In the genomic region with DNA sequence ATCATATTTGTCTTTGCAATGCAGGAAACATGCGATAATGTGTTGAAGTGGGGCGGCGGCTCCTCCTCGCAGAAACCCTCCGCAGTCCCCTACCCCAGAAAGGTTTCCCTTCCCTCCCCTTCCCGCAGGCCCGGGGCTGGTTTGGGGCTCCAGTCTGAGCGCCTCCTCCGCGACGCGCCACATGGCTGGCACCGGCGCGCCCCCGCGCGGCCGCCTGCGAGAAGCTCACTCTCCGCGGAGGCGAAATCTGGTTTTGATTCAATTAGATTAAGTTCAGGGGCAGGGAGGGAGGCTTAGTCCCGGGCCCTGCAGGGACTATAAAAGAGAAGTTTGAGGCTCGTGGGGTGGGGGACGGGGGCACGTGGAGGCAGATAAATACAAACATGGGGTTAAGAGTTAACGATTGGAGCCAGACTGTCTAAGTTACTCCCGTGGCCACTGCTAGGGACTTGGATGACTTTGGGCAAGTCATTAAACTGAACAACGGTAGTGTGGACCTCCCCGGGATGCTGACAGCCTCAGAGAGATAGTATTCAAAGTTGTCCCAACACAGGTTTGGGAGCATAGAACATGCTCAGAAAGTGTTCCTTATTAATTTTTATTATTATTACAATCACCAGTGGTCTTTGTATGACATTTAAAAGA, we compare ENCODE assay signal across 8 cellular contexts.
DNase-seq lines count a peak whose midpoint lies in the region; ATAC-seq and TF ChIP-seq lines count a peak whose summit lies in the region.

No MANE protein-coding gene starts in this region.

- peaks cover 17% of the 10 kb centered on the region; the same call in 2 of the 3 replicates for H3K4me1 Mint-ChIP-seq in GM23338

- no peaks in the 10 kb centered on the region for H3K9me3 ChIP-seq in lower lobe of right lung

- intact Hi-C loops in lower lobe of right lung (cut with DNase I): no loop called here

- peak; percentile 88 to 89 for TF ChIP-seq CTCF in GM23338 (conservative IDR thresholded peaks at IDR 0.05; ENCODE audit: low read depth in 2 of 2)
- peak; percentile 72 for TF ChIP-seq CTCF in lower lobe of right lung (IDR thresholded peaks at IDR 0.05)

- H4K20me1 ChIP-seq in GM23338 (replicated peaks; ENCODE audit: insufficient read depth): no peaks in the 10 kb centered on the region

- peak; percentile 96 for ATAC-seq in GM23338
- peak; percentile 83 to 84 for ATAC-seq in lower lobe of right lung
- no peak for ATAC-seq in HG03135 (IDR thresholded peaks at IDR 0.05; ENCODE audit: unreplicated experiment)

- H3K27ac Mint-ChIP-seq in GM23338: no peak overlapping the region

- peak overlapping the region; percentile 97 for H2AFZ ChIP-seq in GM23338

- H3K27ac ChIP-seq in GM23338 (ENCODE audit: low read depth) (no peak overlapping the region), lower lobe of right lung (no peak overlapping the region)

- DNase-seq in EH (ENCODE audit: low read depth) (peak; percentile 64), GM23338 (ENCODE audit: low spot score) (peak; percentile 90), NCI-H1694 treated with DMSO at 0.1 percent for 48 hours (lab: John Stamatoyannopoulos, UW) (peak; percentile 4), dermis microvascular lymphatic vessel endothelial cell (ENCODE audit: low read depth in 2 of 2) (peak; percentile 3 to 24), lower lobe of right lung (peak; percentile 59)
- peak; percentile 32 for DNase-seq in activated CD4-positive, alpha-beta T cell treated with anti-CD3 and anti-CD28 coated beads, Interleukin-2, amount 50 U/mL, for 1 hour
- peak; percentile 4 to 23 (median 18) for DNase-seq in stimulated activated CD4-positive, alpha-beta T cell treated with anti-CD3 and anti-CD28 coated beads, TNF-alpha, amount 100 ng/mL, for 48 hours (ENCODE audit: low read depth in 3 of 3)

- peak overlapping the region; percentile 70; the same call in 1 of the 2 replicates for H3K4me2 ChIP-seq in GM23338

- peaks cover 9% of the 10 kb centered on the region for H3K27me3 Mint-ChIP-seq in GM23338 (ENCODE audit: insufficient read depth, low read depth, poor library complexity)

- H3K27me3 ChIP-seq in GM23338 (ENCODE audit: insufficient read depth) (peaks cover 5% of the 10 kb centered on the region), lower lobe of right lung (ENCODE audit: low read depth) (peaks cover 20% of the 10 kb centered on the region)

- H3K9me2 ChIP-seq in GM23338 (ENCODE audit: insufficient read depth): no peaks in the 10 kb centered on the region

- H3K9me3 Mint-ChIP-seq in GM23338: no peaks in the 10 kb centered on the region; the same call in 2 of the 3 replicates

- no peaks in the 10 kb centered on the region for H3K36me3 Mint-ChIP-seq in GM23338 (ENCODE audit: low read depth)

- H3K4me3 ChIP-seq in GM23338: 0 out of 2 replicates have a peak overlapping the region, but pooled peaks have one; percentile 34
- H3K4me3 ChIP-seq in lower lobe of right lung: no peak overlapping the region

- peaks cover 8% of the 10 kb centered on the region; the same call in 1 of the 2 replicates for H3K4me1 ChIP-seq in GM23338 (ENCODE audit: insufficient read depth)
- H3K4me1 ChIP-seq in lower lobe of right lung: no peaks in the 10 kb centered on the region

- H3K36me3 ChIP-seq in GM23338 (ENCODE audit: insufficient read depth): no peaks in the 10 kb centered on the region
- no peaks in the 10 kb centered on the region for H3K36me3 ChIP-seq in lower lobe of right lung

- peak overlapping the region; percentile 42; the same call in 2 of the 3 replicates for H3K4me3 Mint-ChIP-seq in GM23338

- no peaks in the 10 kb centered on the region for H3F3A ChIP-seq in GM23338 (replicated peaks; ENCODE audit: low read depth)

- H3K79me2 ChIP-seq in GM23338 (replicated peaks; ENCODE audit: insufficient read depth): no peaks in the 10 kb centered on the region

TF ChIP-seq in GM23338, 12 proteins besides CTCF, POLR2A, EP300 and RAD21 (continues in another document):
- TF ChIP-seq NANOG (IDR thresholded peaks at IDR 0.05; ENCODE audit: borderline replicate concordance): no peak
- no peak for TF ChIP-seq JUNB (IDR thresholded peaks at IDR 0.05; ENCODE audit: unreplicated experiment)
- TF ChIP-seq, protein P1, sequence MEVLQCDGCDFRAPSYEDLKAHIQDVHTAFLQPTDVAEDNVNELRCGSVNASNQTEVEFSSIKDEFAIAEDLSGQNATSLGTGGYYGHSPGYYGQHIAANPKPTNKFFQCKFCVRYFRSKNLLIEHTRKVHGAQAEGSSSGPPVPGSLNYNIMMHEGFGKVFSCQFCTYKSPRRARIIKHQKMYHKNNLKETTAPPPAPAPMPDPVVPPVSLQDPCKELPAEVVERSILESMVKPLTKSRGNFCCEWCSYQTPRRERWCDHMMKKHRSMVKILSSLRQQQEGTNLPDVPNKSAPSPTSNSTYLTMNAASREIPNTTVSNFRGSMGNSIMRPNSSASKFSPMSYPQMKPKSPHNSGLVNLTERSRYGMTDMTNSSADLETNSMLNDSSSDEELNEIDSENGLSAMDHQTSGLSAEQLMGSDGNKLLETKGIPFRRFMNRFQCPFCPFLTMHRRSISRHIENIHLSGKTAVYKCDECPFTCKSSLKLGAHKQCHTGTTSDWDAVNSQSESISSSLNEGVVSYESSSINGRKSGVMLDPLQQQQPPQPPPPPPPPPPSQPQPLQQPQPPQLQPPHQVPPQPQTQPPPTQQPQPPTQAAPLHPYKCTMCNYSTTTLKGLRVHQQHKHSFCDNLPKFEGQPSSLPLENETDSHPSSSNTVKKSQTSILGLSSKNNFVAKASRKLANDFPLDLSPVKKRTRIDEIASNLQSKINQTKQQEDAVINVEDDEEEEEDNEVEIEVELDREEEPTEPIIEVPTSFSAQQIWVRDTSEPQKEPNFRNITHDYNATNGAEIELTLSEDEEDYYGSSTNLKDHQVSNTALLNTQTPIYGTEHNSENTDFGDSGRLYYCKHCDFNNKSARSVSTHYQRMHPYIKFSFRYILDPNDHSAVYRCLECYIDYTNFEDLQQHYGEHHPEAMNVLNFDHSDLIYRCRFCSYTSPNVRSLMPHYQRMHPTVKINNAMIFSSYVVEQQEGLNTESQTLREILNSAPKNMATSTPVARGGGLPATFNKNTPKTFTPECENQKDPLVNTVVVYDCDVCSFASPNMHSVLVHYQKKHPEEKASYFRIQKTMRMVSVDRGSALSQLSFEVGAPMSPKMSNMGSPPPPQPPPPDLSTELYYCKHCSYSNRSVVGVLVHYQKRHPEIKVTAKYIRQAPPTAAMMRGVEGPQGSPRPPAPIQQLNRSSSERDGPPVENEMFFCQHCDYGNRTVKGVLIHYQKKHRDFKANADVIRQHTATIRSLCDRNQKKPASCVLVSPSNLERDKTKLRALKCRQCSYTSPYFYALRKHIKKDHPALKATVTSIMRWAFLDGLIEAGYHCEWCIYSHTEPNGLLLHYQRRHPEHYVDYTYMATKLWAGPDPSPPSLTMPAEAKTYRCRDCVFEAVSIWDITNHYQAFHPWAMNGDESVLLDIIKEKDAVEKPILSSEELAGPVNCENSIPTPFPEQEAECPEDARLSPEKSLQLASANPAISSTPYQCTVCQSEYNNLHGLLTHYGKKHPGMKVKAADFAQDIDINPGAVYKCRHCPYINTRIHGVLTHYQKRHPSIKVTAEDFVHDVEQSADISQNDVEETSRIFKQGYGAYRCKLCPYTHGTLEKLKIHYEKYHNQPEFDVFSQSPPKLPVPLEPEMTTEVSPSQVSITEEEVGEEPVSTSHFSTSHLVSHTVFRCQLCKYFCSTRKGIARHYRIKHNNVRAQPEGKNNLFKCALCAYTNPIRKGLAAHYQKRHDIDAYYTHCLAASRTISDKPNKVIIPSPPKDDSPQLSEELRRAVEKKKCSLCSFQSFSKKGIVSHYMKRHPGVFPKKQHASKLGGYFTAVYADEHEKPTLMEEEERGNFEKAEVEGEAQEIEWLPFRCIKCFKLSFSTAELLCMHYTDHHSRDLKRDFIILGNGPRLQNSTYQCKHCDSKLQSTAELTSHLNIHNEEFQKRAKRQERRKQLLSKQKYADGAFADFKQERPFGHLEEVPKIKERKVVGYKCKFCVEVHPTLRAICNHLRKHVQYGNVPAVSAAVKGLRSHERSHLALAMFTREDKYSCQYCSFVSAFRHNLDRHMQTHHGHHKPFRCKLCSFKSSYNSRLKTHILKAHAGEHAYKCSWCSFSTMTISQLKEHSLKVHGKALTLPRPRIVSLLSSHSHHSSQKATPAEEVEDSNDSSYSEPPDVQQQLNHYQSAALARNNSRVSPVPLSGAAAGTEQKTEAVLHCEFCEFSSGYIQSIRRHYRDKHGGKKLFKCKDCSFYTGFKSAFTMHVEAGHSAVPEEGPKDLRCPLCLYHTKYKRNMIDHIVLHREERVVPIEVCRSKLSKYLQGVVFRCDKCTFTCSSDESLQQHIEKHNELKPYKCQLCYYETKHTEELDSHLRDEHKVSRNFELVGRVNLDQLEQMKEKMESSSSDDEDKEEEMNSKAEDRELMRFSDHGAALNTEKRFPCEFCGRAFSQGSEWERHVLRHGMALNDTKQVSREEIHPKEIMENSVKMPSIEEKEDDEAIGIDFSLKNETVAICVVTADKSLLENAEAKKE (CRISPR knock-in tag; IDR thresholded peaks at IDR 0.05): no peak
- TF ChIP-seq, protein P2, sequence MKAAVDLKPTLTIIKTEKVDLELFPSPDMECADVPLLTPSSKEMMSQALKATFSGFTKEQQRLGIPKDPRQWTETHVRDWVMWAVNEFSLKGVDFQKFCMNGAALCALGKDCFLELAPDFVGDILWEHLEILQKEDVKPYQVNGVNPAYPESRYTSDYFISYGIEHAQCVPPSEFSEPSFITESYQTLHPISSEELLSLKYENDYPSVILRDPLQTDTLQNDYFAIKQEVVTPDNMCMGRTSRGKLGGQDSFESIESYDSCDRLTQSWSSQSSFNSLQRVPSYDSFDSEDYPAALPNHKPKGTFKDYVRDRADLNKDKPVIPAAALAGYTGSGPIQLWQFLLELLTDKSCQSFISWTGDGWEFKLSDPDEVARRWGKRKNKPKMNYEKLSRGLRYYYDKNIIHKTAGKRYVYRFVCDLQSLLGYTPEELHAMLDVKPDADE (IDR thresholded peaks at IDR 0.05): no peak

Comparison
In these comparisons a context has a peak if more than half of its experiments do, and no peak if none do; other contexts are left out.
1. DNase-seq: peak in every context shown above with its lines; median percentile 90 in GM23338; 64 in EH; 59 in lower lobe of right lung; 32 in activated CD4-positive, alpha-beta T cell treated with anti-CD3 and anti-CD28 coated beads, Interleukin-2, amount 50 U/mL, for 1 hour; 18 in stimulated activated CD4-positive, alpha-beta T cell treated with anti-CD3 and anti-CD28 coated beads, TNF-alpha, amount 100 ng/mL, for 48 hours; 14 in dermis microvascular lymphatic vessel endothelial cell; 4 in NCI-H1694 treated with DMSO at 0.1 percent for 48 hours.